1 cellular context compared by ENCODE assay signal in the genomic region with DNA sequence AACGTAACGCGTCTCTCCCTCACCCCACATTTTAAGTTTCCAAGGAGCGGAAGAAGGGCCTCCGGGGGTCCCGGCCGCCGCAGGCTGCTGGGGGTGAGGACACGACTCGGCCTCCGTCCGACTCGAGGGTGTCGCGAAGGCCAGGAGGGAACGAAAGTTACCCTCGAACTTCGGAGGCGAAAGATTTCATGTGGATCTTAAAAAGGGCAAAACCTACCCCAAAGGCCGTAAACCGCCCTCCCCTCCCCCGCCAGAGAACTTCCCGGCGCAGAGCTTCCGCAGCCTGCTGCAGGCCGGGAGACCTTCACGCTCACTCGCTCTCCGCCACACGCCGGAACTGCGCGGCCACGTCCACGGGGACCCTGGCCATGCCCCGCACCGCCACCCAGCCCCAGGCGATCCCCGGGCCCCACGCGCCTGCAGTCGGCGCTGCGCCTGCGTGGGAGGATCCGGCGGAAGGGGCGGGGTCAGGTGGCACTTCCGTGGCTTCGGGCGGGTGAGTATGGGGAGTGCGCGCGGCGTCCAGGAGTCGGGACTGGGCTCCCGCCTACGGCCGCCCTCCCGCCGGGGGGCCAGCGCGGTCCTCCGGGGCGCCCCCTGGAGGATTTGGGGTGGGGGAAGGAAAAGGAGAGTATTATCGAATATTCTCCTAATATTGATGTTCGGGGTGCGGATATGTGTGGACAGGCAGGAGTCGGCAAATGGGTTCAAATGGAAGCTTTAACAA.
TF ChIP-seq lines count a peak whose summit lies in the region.

A gene (plus strand): TSS at position 474 of the 727 bp plus-strand sequence. CDS start 19,755 bp downstream, outside the sequence.

TF ChIP-seq in K562, 482 proteins besides CTCF, POLR2A, EP300 and RAD21 (continued from another document and continues in another):
- TF ChIP-seq, protein P1, sequence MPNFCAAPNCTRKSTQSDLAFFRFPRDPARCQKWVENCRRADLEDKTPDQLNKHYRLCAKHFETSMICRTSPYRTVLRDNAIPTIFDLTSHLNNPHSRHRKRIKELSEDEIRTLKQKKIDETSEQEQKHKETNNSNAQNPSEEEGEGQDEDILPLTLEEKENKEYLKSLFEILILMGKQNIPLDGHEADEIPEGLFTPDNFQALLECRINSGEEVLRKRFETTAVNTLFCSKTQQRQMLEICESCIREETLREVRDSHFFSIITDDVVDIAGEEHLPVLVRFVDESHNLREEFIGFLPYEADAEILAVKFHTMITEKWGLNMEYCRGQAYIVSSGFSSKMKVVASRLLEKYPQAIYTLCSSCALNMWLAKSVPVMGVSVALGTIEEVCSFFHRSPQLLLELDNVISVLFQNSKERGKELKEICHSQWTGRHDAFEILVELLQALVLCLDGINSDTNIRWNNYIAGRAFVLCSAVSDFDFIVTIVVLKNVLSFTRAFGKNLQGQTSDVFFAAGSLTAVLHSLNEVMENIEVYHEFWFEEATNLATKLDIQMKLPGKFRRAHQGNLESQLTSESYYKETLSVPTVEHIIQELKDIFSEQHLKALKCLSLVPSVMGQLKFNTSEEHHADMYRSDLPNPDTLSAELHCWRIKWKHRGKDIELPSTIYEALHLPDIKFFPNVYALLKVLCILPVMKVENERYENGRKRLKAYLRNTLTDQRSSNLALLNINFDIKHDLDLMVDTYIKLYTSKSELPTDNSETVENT (CRISPR knock-in tag; IDR thresholded peaks at IDR 0.05) = peak; percentile 85; the same call in 1 of the 2 replicates
- TF ChIP-seq, protein P2, sequence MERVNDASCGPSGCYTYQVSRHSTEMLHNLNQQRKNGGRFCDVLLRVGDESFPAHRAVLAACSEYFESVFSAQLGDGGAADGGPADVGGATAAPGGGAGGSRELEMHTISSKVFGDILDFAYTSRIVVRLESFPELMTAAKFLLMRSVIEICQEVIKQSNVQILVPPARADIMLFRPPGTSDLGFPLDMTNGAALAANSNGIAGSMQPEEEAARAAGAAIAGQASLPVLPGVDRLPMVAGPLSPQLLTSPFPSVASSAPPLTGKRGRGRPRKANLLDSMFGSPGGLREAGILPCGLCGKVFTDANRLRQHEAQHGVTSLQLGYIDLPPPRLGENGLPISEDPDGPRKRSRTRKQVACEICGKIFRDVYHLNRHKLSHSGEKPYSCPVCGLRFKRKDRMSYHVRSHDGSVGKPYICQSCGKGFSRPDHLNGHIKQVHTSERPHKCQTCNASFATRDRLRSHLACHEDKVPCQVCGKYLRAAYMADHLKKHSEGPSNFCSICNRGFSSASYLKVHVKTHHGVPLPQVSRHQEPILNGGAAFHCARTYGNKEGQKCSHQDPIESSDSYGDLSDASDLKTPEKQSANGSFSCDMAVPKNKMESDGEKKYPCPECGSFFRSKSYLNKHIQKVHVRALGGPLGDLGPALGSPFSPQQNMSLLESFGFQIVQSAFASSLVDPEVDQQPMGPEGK (CRISPR knock-in tag; IDR thresholded peaks at IDR 0.05; ENCODE audit: borderline replicate concordance) = no peak
- TF ChIP-seq, protein P3, sequence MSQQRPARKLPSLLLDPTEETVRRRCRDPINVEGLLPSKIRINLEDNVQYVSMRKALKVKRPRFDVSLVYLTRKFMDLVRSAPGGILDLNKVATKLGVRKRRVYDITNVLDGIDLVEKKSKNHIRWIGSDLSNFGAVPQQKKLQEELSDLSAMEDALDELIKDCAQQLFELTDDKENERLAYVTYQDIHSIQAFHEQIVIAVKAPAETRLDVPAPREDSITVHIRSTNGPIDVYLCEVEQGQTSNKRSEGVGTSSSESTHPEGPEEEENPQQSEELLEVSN (IDR thresholded peaks at IDR 0.05; ENCODE audit: borderline replicate concordance in 1 of 2, extremely low read depth in 1 of 2, insufficient read depth in 1 of 2, insufficient read length in 1 of 2, low read depth in 1 of 2, low read length in 1 of 2, poor library complexity in 1 of 2, severe bottlenecking in 1 of 2) = peak; percentile 84 to 91
- TF ChIP-seq POLR2AphosphoS2 (IDR thresholded peaks at IDR 0.05; ENCODE audit: low read length) = no peak
- 0 out of 2 replicates have a peak, but pooled peaks have one; percentile 31 for TF ChIP-seq KLF16 (IDR thresholded peaks at IDR 0.05)
- TF ChIP-seq, protein P4, sequence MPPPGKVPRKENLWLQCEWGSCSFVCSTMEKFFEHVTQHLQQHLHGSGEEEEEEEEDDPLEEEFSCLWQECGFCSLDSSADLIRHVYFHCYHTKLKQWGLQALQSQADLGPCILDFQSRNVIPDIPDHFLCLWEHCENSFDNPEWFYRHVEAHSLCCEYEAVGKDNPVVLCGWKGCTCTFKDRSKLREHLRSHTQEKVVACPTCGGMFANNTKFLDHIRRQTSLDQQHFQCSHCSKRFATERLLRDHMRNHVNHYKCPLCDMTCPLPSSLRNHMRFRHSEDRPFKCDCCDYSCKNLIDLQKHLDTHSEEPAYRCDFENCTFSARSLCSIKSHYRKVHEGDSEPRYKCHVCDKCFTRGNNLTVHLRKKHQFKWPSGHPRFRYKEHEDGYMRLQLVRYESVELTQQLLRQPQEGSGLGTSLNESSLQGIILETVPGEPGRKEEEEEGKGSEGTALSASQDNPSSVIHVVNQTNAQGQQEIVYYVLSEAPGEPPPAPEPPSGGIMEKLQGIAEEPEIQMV (tag; conservative IDR thresholded peaks at IDR 0.05; ENCODE audit: low read depth) = no peak
- no peak for TF ChIP-seq XRCC4 (IDR thresholded peaks at IDR 0.05; ENCODE audit: extremely low read depth, insufficient read depth, insufficient read length)
- no peak for TF ChIP-seq RFX5 (IDR thresholded peaks at IDR 0.05; ENCODE audit: low read depth, low read length)
- TF ChIP-seq, protein P5, sequence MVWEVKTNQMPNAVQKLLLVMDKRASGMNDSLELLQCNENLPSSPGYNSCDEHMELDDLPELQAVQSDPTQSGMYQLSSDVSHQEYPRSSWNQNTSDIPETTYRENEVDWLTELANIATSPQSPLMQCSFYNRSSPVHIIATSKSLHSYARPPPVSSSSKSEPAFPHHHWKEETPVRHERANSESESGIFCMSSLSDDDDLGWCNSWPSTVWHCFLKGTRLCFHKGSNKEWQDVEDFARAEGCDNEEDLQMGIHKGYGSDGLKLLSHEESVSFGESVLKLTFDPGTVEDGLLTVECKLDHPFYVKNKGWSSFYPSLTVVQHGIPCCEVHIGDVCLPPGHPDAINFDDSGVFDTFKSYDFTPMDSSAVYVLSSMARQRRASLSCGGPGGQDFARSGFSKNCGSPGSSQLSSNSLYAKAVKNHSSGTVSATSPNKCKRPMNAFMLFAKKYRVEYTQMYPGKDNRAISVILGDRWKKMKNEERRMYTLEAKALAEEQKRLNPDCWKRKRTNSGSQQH (CRISPR knock-in tag; IDR thresholded peaks at IDR 0.05) = no peak
- no peak for TF ChIP-seq GTF2F1 (IDR thresholded peaks at IDR 0.05; ENCODE audit: low read depth, low read length)
- TF ChIP-seq TCF7 (IDR thresholded peaks at IDR 0.05; ENCODE audit: borderline replicate concordance) = no peak; the same call in 1 of the 2 replicates
- no peak for TF ChIP-seq DDX20 (tag; IDR thresholded peaks at IDR 0.05; ENCODE audit: low read depth)
- TF ChIP-seq, protein P6, sequence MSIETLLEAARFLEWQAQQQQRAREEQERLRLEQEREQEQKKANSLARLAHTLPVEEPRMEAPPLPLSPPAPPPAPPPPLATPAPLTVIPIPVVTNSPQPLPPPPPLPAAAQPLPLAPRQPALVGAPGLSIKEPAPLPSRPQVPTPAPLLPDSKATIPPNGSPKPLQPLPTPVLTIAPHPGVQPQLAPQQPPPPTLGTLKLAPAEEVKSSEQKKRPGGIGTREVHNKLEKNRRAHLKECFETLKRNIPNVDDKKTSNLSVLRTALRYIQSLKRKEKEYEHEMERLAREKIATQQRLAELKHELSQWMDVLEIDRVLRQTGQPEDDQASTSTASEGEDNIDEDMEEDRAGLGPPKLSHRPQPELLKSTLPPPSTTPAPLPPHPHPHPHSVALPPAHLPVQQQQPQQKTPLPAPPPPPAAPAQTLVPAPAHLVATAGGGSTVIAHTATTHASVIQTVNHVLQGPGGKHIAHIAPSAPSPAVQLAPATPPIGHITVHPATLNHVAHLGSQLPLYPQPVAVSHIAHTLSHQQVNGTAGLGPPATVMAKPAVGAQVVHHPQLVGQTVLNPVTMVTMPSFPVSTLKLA (conservative IDR thresholded peaks at IDR 0.05) = peak; percentile 87 to 94
- TF ChIP-seq HNRNPH1 (optimal IDR thresholded peaks at IDR 0.05; ENCODE audit: low read depth, low read length) = peak; percentile 44
- TF ChIP-seq BCL6 (CRISPR knock-in tag; IDR thresholded peaks at IDR 0.05) = no peak
- no peak for TF ChIP-seq ZNF24 (IDR thresholded peaks at IDR 0.05)
- peak in 1 of 2 experiments; percentile 90; a peak in 2 of 4 replicates for TF ChIP-seq KDM4B (IDR thresholded peaks at IDR 0.05; ENCODE audit: borderline replicate concordance in 2 of 2, low read depth in 1 of 2)
- TF ChIP-seq MYBL2 (IDR thresholded peaks at IDR 0.05; ENCODE audit: low read depth) = no peak
- TF ChIP-seq MYBL2 (CRISPR knock-in tag; IDR thresholded peaks at IDR 0.05; ENCODE audit: borderline replicate concordance) = no peak
- peak; percentile 32; the same call in 1 of the 2 replicates for TF ChIP-seq MYNN (IDR thresholded peaks at IDR 0.05)
- TF ChIP-seq MYNN (CRISPR knock-in tag; IDR thresholded peaks at IDR 0.05) = no peak
- TF ChIP-seq GABPA (tag; conservative IDR thresholded peaks at IDR 0.05; ENCODE audit: low read depth) = peak; percentile 94
- TF ChIP-seq SMAD4 (CRISPR knock-in tag; conservative IDR thresholded peaks at IDR 0.05) = 0 out of 2 replicates have a peak, but pooled peaks have one; percentile 60
- TF ChIP-seq ZNF507 (tag; conservative IDR thresholded peaks at IDR 0.05) = no peak
- peak; percentile 91 for TF ChIP-seq MYC (IDR thresholded peaks at IDR 0.05; ENCODE audit: low read depth, low read length)
- no peak for TF ChIP-seq MYC (CRISPR knock-in tag; IDR thresholded peaks at IDR 0.05; ENCODE audit: borderline replicate concordance, low read depth)
- no peak for TF ChIP-seq SP2 (IDR thresholded peaks at IDR 0.05; ENCODE audit: extremely low read depth, low read depth, low read length, poor library complexity, severe bottlenecking)
- peak; percentile 39; the same call in 1 of the 2 replicates for TF ChIP-seq CREB1 (IDR thresholded peaks at IDR 0.05)
- TF ChIP-seq CREB1 (CRISPR knock-in tag; IDR thresholded peaks at IDR 0.05) = peak; percentile 56; the same call in 1 of the 2 replicates
- no peak for TF ChIP-seq ZFP30 (CRISPR knock-in tag; IDR thresholded peaks at IDR 0.05; ENCODE audit: borderline replicate concordance)
- TF ChIP-seq, protein P7, sequence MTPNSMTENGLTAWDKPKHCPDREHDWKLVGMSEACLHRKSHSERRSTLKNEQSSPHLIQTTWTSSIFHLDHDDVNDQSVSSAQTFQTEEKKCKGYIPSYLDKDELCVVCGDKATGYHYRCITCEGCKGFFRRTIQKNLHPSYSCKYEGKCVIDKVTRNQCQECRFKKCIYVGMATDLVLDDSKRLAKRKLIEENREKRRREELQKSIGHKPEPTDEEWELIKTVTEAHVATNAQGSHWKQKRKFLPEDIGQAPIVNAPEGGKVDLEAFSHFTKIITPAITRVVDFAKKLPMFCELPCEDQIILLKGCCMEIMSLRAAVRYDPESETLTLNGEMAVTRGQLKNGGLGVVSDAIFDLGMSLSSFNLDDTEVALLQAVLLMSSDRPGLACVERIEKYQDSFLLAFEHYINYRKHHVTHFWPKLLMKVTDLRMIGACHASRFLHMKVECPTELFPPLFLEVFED (CRISPR knock-in tag; conservative IDR thresholded peaks at IDR 0.05) = no peak
- no peak for TF ChIP-seq NUFIP1 (IDR thresholded peaks at IDR 0.05; ENCODE audit: partially characterized antibody)
- no peak for TF ChIP-seq MED1 (CRISPR knock-in tag; IDR thresholded peaks at IDR 0.05; ENCODE audit: borderline replicate concordance)
- no peak for TF ChIP-seq ARID1B (IDR thresholded peaks at IDR 0.05)
- 0 out of 2 replicates have a peak, but pooled peaks have one; percentile 7 for TF ChIP-seq PHF21A (IDR thresholded peaks at IDR 0.05; ENCODE audit: borderline replicate concordance, low read depth)
- no peak for TF ChIP-seq ZNF165 (CRISPR knock-in tag; IDR thresholded peaks at IDR 0.05; ENCODE audit: borderline replicate concordance)
- peak; percentile 80 for TF ChIP-seq ZNF766 (CRISPR knock-in tag; conservative IDR thresholded peaks at IDR 0.05)
- TF ChIP-seq ZNF75A (CRISPR knock-in tag; IDR thresholded peaks at IDR 0.05) = no peak
- peak; percentile 54; the same call in 1 of the 2 replicates for TF ChIP-seq HCFC1 (IDR thresholded peaks at IDR 0.05; ENCODE audit: low read depth, low read length)
- TF ChIP-seq MAFK (IDR thresholded peaks at IDR 0.05; ENCODE audit: low read length) = no peak
- TF ChIP-seq, protein P8, sequence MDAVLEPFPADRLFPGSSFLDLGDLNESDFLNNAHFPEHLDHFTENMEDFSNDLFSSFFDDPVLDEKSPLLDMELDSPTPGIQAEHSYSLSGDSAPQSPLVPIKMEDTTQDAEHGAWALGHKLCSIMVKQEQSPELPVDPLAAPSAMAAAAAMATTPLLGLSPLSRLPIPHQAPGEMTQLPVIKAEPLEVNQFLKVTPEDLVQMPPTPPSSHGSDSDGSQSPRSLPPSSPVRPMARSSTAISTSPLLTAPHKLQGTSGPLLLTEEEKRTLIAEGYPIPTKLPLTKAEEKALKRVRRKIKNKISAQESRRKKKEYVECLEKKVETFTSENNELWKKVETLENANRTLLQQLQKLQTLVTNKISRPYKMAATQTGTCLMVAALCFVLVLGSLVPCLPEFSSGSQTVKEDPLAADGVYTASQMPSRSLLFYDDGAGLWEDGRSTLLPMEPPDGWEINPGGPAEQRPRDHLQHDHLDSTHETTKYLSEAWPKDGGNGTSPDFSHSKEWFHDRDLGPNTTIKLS (IDR thresholded peaks at IDR 0.05; ENCODE audit: borderline replicate concordance, low read depth) = peak; percentile 80; the same call in 1 of the 2 replicates
- no peak for TF ChIP-seq ELF4 (CRISPR knock-in tag; IDR thresholded peaks at IDR 0.05)
- no peak for TF ChIP-seq MTA2 (IDR thresholded peaks at IDR 0.05; ENCODE audit: low read depth)
- peak; percentile 67 for TF ChIP-seq MEIS2 (IDR thresholded peaks at IDR 0.05; ENCODE audit: partially characterized antibody)
- no peak for TF ChIP-seq SMC3 (conservative IDR thresholded peaks at IDR 0.05; ENCODE audit: insufficient read depth, low read depth, low read length)
- no peak for TF ChIP-seq CHD2 (IDR thresholded peaks at IDR 0.05; ENCODE audit: low read depth, low read length)
- TF ChIP-seq RBM25 (IDR thresholded peaks at IDR 0.05; ENCODE audit: low read depth, low read length, severe bottlenecking) = peak; percentile 5
- TF ChIP-seq FOXM1 (IDR thresholded peaks at IDR 0.05; ENCODE audit: low read depth) = no peak
- TF ChIP-seq FOXM1 (CRISPR knock-in tag; IDR thresholded peaks at IDR 0.05; ENCODE audit: low read depth) = 0 out of 2 replicates have a peak, but pooled peaks have one; percentile 60
- TF ChIP-seq EP400 (IDR thresholded peaks at IDR 0.05) = peak; percentile 92
- no peak for TF ChIP-seq NFYB (IDR thresholded peaks at IDR 0.05; ENCODE audit: extremely low read depth, insufficient read length)
- TF ChIP-seq NBN (IDR thresholded peaks at IDR 0.05; ENCODE audit: low read depth) = 0 out of 2 replicates have a peak, but pooled peaks have one; percentile 26
- TF ChIP-seq, protein P9, sequence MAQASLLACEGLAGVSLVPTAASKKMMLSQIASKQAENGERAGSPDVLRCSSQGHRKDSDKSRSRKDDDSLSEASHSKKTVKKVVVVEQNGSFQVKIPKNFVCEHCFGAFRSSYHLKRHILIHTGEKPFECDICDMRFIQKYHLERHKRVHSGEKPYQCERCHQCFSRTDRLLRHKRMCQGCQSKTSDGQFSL (CRISPR knock-in tag; IDR thresholded peaks at IDR 0.05) = no peak
- TF ChIP-seq, protein P9 (tag; IDR thresholded peaks at IDR 0.05) = no peak
- no peak for TF ChIP-seq SMAD2 (IDR thresholded peaks at IDR 0.05; ENCODE audit: low read depth, low read length)
- no peak for TF ChIP-seq DNMT1 (IDR thresholded peaks at IDR 0.05)
- TF ChIP-seq ZNF444 (CRISPR knock-in tag; IDR thresholded peaks at IDR 0.05) = no peak
